9 cellular contexts compared by ENCODE assay signal in genomic region chr2:74532222-74532621, GRCh38. TPM values are rescaled to one million over a fixed set of nuclear protein-coding genes. Genes with fewer than 3 reads are reported as not detected.
DNase-seq lines count a peak whose midpoint lies in the region; ATAC-seq and TF ChIP-seq lines count a peak whose summit lies in the region.
"Had no signal": no experiment of that assay in that cellular context is flagged by ENCODE, and none has a peak within 500 bp of the region (broad histone marks: within the 10 kb centered on the region; RNA-seq: fewer than 3 reads in every experiment).

No MANE protein-coding gene starts in this region.

- peaks cover 29% of the 10 kb centered on the region for H3K4me1 Mint-ChIP-seq in activated naive CD4-positive, alpha-beta T cell treated with anti-CD3 and anti-CD28 coated beads, Interleukin-2, amount 50 U/mL, for 24 hours
- peaks cover 36% of the 10 kb centered on the region for H3K4me1 Mint-ChIP-seq in dendritic cell treated with granulocyte-macrophage colony-stimulating factor and Interleukin-4, amounts not matched to agents 40 ng/mL and 50 ng/mL, for 4 days (ENCODE audit: low read depth)
- peaks cover 48% of the 10 kb centered on the region for H3K4me1 Mint-ChIP-seq in stimulated activated memory B cell treated with anti-CD40 and anti-IgM and Interleukin-4, amounts not matched to agents 10 μg/mL and 1 μg/mL and 100 μg/mL, for 72 hours

- DNase-seq in activated naive CD4-positive, alpha-beta T cell (lab: John Stamatoyannopoulos, UW): no peak
- peak; percentile 17 for DNase-seq in NCI-H69 (lab: John Stamatoyannopoulos, UW)
- DNase-seq in GM13976 (ENCODE audit: low spot score): no peak
- DNase-seq in sciatic nerve (ENCODE audit: low spot score): no peak
- DNase-seq: ovary had no signal

- in situ Hi-C loops in GM13976 (cut with MboI; ENCODE audit: low sequenced_read_pairs, unreplicated experiment): loop anchor here (10.0 kb wide), 1 partner anchor 53 kb away; no protein-coding TSS in a partner anchor

- intact Hi-C loops in dendritic cell treated with granulocyte-macrophage colony-stimulating factor and Interleukin-4, amounts not matched to agents 40 ng/mL and 50 ng/mL, for 4 days (cut with micrococcal nuclease): loop anchor here (5.0 kb wide), 3 partner anchors 35 to 280 kb away; partner anchors contain the start of gene LBX2
- intact Hi-C loops in sciatic nerve (cut with DNase I): no loop called here

- no peaks in the 10 kb centered on the region for H3K27me3 Mint-ChIP-seq in activated naive CD4-positive, alpha-beta T cell treated with anti-CD3 and anti-CD28 coated beads, Interleukin-2, amount 50 U/mL, for 24 hours
- H3K27me3 Mint-ChIP-seq in dendritic cell treated with granulocyte-macrophage colony-stimulating factor and Interleukin-4, amounts not matched to agents 40 ng/mL and 50 ng/mL, for 4 days: no peaks in the 10 kb centered on the region
- H3K27me3 Mint-ChIP-seq in stimulated activated memory B cell treated with anti-CD40 and anti-IgM and Interleukin-4, amounts not matched to agents 10 μg/mL and 1 μg/mL and 100 μg/mL, for 72 hours: no peaks in the 10 kb centered on the region

- peak overlapping the region; percentile 74 for H3K27ac Mint-ChIP-seq in activated naive CD4-positive, alpha-beta T cell treated with anti-CD3 and anti-CD28 coated beads, Interleukin-2, amount 50 U/mL, for 24 hours
- H3K27ac Mint-ChIP-seq in dendritic cell treated with granulocyte-macrophage colony-stimulating factor and Interleukin-4, amounts not matched to agents 40 ng/mL and 50 ng/mL, for 4 days: peak overlapping the region; percentile 39
- H3K27ac Mint-ChIP-seq in stimulated activated memory B cell treated with anti-CD40 and anti-IgM and Interleukin-4, amounts not matched to agents 10 μg/mL and 1 μg/mL and 100 μg/mL, for 72 hours: no peak overlapping the region

- peak overlapping the region; percentile 78 for H3K4me3 Mint-ChIP-seq in activated naive CD4-positive, alpha-beta T cell treated with anti-CD3 and anti-CD28 coated beads, Interleukin-2, amount 50 U/mL, for 24 hours
- H3K4me3 Mint-ChIP-seq in dendritic cell treated with granulocyte-macrophage colony-stimulating factor and Interleukin-4, amounts not matched to agents 40 ng/mL and 50 ng/mL, for 4 days: no peak overlapping the region
- peak overlapping the region; percentile 27 for H3K4me3 Mint-ChIP-seq in stimulated activated memory B cell treated with anti-CD40 and anti-IgM and Interleukin-4, amounts not matched to agents 10 μg/mL and 1 μg/mL and 100 μg/mL, for 72 hours

- H3K36me3 Mint-ChIP-seq in activated naive CD4-positive, alpha-beta T cell treated with anti-CD3 and anti-CD28 coated beads, Interleukin-2, amount 50 U/mL, for 24 hours: peaks cover 22% of the 10 kb centered on the region
- peaks cover 72% of the 10 kb centered on the region for H3K36me3 Mint-ChIP-seq in dendritic cell treated with granulocyte-macrophage colony-stimulating factor and Interleukin-4, amounts not matched to agents 40 ng/mL and 50 ng/mL, for 4 days (ENCODE audit: low read depth)
- peaks cover 37% of the 10 kb centered on the region for H3K36me3 Mint-ChIP-seq in stimulated activated memory B cell treated with anti-CD40 and anti-IgM and Interleukin-4, amounts not matched to agents 10 μg/mL and 1 μg/mL and 100 μg/mL, for 72 hours

- no peak for ATAC-seq in stimulated activated memory B cell treated with anti-CD40 and anti-IgM and Interleukin-4, amounts not matched to agents 10 μg/mL and 1 μg/mL and 100 μg/mL, for 72 hours
- no peak for ATAC-seq in GM18520 (IDR thresholded peaks at IDR 0.05; ENCODE audit: unreplicated experiment)
- no peak for ATAC-seq in sciatic nerve

- H3K9me3 Mint-ChIP-seq in activated naive CD4-positive, alpha-beta T cell treated with anti-CD3 and anti-CD28 coated beads, Interleukin-2, amount 50 U/mL, for 24 hours: no peaks in the 10 kb centered on the region
- no peaks in the 10 kb centered on the region for H3K9me3 Mint-ChIP-seq in dendritic cell treated with granulocyte-macrophage colony-stimulating factor and Interleukin-4, amounts not matched to agents 40 ng/mL and 50 ng/mL, for 4 days
- H3K9me3 Mint-ChIP-seq in stimulated activated memory B cell treated with anti-CD40 and anti-IgM and Interleukin-4, amounts not matched to agents 10 μg/mL and 1 μg/mL and 100 μg/mL, for 72 hours: no peaks in the 10 kb centered on the region

- TF ChIP-seq CTCF in GM13976 (IDR thresholded peaks at IDR 0.05; ENCODE audit: borderline replicate concordance, control extremely low read depth, extremely low read depth, insufficient read depth, missing control alignments): no peak

RNA-seq across cellular contexts. Expression of gene HTRA2, which starts 2.5 kb away (rescaled TPM):
- 34.5 TPM for total RNA-seq in sciatic nerve

RNA-seq across cellular contexts. Expression of gene AUP1, which starts 2.7 kb away (rescaled TPM):
- 75.3 TPM for total RNA-seq in sciatic nerve

RNA-seq across cellular contexts. Expression of gene DQX1, which starts 6.2 kb away (rescaled TPM):
- not detected for total RNA-seq in sciatic nerve

RNA-seq across cellular contexts. Expression of gene TLX2, which starts 18.0 kb away (rescaled TPM):
- total RNA-seq in sciatic nerve: not detected
- total RNA-seq: ovary had no signal

RNA-seq across cellular contexts. Expression of gene LOXL3, which starts 21.5 kb away (rescaled TPM):
- total RNA-seq in sciatic nerve: 9.2 TPM
